ENCODE assay signal across 13 cellular contexts in genomic region chr19:48877900-48878218, GRCh38. TPM values are rescaled to one million over a fixed set of nuclear protein-coding genes. Genes with fewer than 3 reads are reported as not detected.
A peak's percentile ranks its signal among the peaks of the same experiment; 100 is the strongest.
DNase-seq lines count a peak whose midpoint lies in the region; ATAC-seq and TF ChIP-seq lines count a peak whose summit lies in the region.
"Had no signal": no experiment of that assay in that cellular context is flagged by ENCODE, and none has a peak within 500 bp of the region (broad histone marks: within the 10 kb centered on the region; RNA-seq: fewer than 3 reads in every experiment).

No MANE protein-coding gene starts in this region.

- in situ Hi-C loops in transverse colon (cut with MboI; ENCODE audit: low pct_ligation_motif_present in 1 of 4, low pct_unique_long_range_greater_than_20kb in 1 of 4, low sequenced_read_pairs in 3 of 4) = loop anchor here in 1 of 4 donors (10.0 kb wide), 1 partner anchor 77 kb away; the partner anchor contains the start of gene BAX

- H3K27me3 ChIP-seq in right cardiac atrium (ENCODE audit: control insufficient read depth, insufficient read depth) (no peaks in the 10 kb centered on the region), transverse colon (no peaks in the 10 kb centered on the region)

- no peak for ATAC-seq in activated naive CD4-positive, alpha-beta T cell treated with anti-CD3 and anti-CD28 coated beads, Interleukin-2, amount 50 U/mL, for 72 hours
- ATAC-seq in right cardiac atrium (no peak), HG03175 (IDR thresholded peaks at IDR 0.05; ENCODE audit: unreplicated experiment) (no peak)
- ATAC-seq: left lobe of liver had no signal

- H3K36me3 ChIP-seq in transverse colon = peaks cover 0 to 28% (median 3%) of the 10 kb centered on the region in 4 donors

- intact Hi-C loops in right cardiac atrium (cut with DNase I) = loop anchor here in 1 of 4 donors (10.0 kb wide), 1 partner anchor 87 kb away; the partner anchor contains the start of gene FTL
- intact Hi-C loops in transverse colon (cut with DNase I; ENCODE audit: low total_unique reads) = loop anchor here (10.0 kb wide), 1 partner anchor 87 kb away; the partner anchor contains the start of gene FTL

- no peaks in the 10 kb centered on the region for H3K27me3 Mint-ChIP-seq in activated CD4-positive, alpha-beta memory T cell treated with anti-CD3 and anti-CD28 coated beads, Interleukin-2, amount 10 ng/mL, durations not matched to agents 7 days and 5 days

- no peaks in the 10 kb centered on the region for H3K9me3 ChIP-seq in right cardiac atrium (ENCODE audit: control insufficient read depth, low read length)
- H3K9me3 ChIP-seq in transverse colon = no peaks in the 10 kb centered on the region

- POLR2A ChIA-PET in activated CD4-positive, alpha-beta memory T cell treated with anti-CD3 and anti-CD28 coated beads, Interleukin-2, amount 10 ng/mL, durations not matched to agents 7 days and 5 days (lab: Charles Lee) = interaction anchor here (1.9 to 7.6 kb wide), 3 partner anchors 17 to 55 kb away, joined by 4 to 125 read pairs (median 43); partner anchors contain the start of genes NUCB1 and TULP2

- peaks cover 34 to 54% of the 10 kb centered on the region in 2 donors for H3K36me3 Mint-ChIP-seq in activated naive CD4-positive, alpha-beta T cell treated with anti-CD3 and anti-CD28 coated beads, Interleukin-2, amount 50 U/mL, for 72 hours
- peaks cover 71% of the 10 kb centered on the region for H3K36me3 Mint-ChIP-seq in activated CD4-positive, alpha-beta memory T cell treated with anti-CD3 and anti-CD28 coated beads, Interleukin-2, amount 10 ng/mL, durations not matched to agents 7 days and 5 days (ENCODE audit: low read depth)

- no peaks in the 10 kb centered on the region for H3K9me3 Mint-ChIP-seq in activated naive CD4-positive, alpha-beta T cell treated with anti-CD3 and anti-CD28 coated beads, Interleukin-2, amount 50 U/mL, for 72 hours
- peaks cover 2% of the 10 kb centered on the region for H3K9me3 Mint-ChIP-seq in activated CD4-positive, alpha-beta memory T cell treated with anti-CD3 and anti-CD28 coated beads, Interleukin-2, amount 10 ng/mL, durations not matched to agents 7 days and 5 days

- TF ChIP-seq POLR2A in transverse colon (IDR thresholded peaks at IDR 0.05) = no peak

- H3K4me3 ChIP-seq in right cardiac atrium (ENCODE audit: low read length) = no peak overlapping the region
- no peak overlapping the region for H3K4me3 ChIP-seq in transverse colon

- WGBS in right cardiac atrium = 78% methylated on average over 7 of the region's 7 CpGs
- 90% methylated on average over 7 of the region's 7 CpGs; no CpG with 5 or more reads in 1 of the 2 donors for WGBS in transverse colon (ENCODE audit: low coverage in 1 of 2), 2 donors

- no peak for DNase-seq in activated naive CD4-positive, alpha-beta T cell treated with anti-CD3 and anti-CD28 coated beads, Interleukin-2, amount 50 U/mL, for 72 hours (ENCODE audit: low spot score in 2 of 2)
- DNase-seq in activated naive CD4-positive, alpha-beta T cell treated with anti-CD3 and anti-CD28 coated beads, Interleukin-2, amount 50 U/mL, for 16 hours = no peak
- no peak for DNase-seq in activated CD4-positive, alpha-beta memory T cell treated with anti-CD3 and anti-CD28 coated beads, Interleukin-2, amount 10 ng/mL, durations not matched to agents 7 days and 5 days
- no peak for DNase-seq in right cardiac atrium
- DNase-seq in transverse colon = no peak
- no peak for DNase-seq in glomerular visceral epithelial cell (ENCODE audit: extremely low spot score)
- DNase-seq in NCI-H748 (lab: John Stamatoyannopoulos, UW; ENCODE audit: unreplicated experiment) = no peak
- DNase-seq: activated CD8-positive, alpha-beta memory T cell treated with anti-CD3 and anti-CD28 coated beads, Interleukin-2, amount 50 U/mL, for 4 hours; C1 segment of cervical spinal cord; NCI-H1092; NCI-H748 treated with DMSO at 0.1 percent for 48 hours had no signal

- peaks cover 6% of the 10 kb centered on the region for H3K4me1 ChIP-seq in right cardiac atrium (ENCODE audit: control insufficient read depth, insufficient read depth, low read length)
- H3K4me1 ChIP-seq in transverse colon = peaks cover 23 to 48% (median 35%) of the 10 kb centered on the region in 4 donors

- H3K4me1 Mint-ChIP-seq in activated CD4-positive, alpha-beta memory T cell treated with anti-CD3 and anti-CD28 coated beads, Interleukin-2, amount 10 ng/mL, durations not matched to agents 7 days and 5 days = peaks cover 52% of the 10 kb centered on the region

- CTCF ChIA-PET in activated CD4-positive, alpha-beta memory T cell treated with anti-CD3 and anti-CD28 coated beads, Interleukin-2, amount 10 ng/mL, durations not matched to agents 7 days and 5 days (lab: Charles Lee) = interaction anchor here (1.5 to 1.8 kb wide), 3 partner anchors 22 to 93 kb away, joined by 3 to 5 read pairs (median 4); partner anchors contain the start of gene NUCB1

- H3K27ac ChIP-seq in right cardiac atrium (ENCODE audit: low read length) (peak overlapping the region; percentile 33), transverse colon (peak overlapping the region in 3 of 4 donors; percentile 21 to 100 (median 100))

- no peak for TF ChIP-seq CTCF in transverse colon (IDR thresholded peaks at IDR 0.05)

- TF ChIP-seq EP300 in transverse colon (IDR thresholded peaks at IDR 0.05; ENCODE audit: low read depth) = no peak

- H3K27ac Mint-ChIP-seq in activated naive CD4-positive, alpha-beta T cell treated with anti-CD3 and anti-CD28 coated beads, Interleukin-2, amount 50 U/mL, for 72 hours = peak overlapping the region; percentile 79 to 88
- H3K27ac Mint-ChIP-seq in activated CD4-positive, alpha-beta memory T cell treated with anti-CD3 and anti-CD28 coated beads, Interleukin-2, amount 10 ng/mL, durations not matched to agents 7 days and 5 days = peak overlapping the region; percentile 63

- H3K4me3 Mint-ChIP-seq in activated CD4-positive, alpha-beta memory T cell treated with anti-CD3 and anti-CD28 coated beads, Interleukin-2, amount 10 ng/mL, durations not matched to agents 7 days and 5 days = no peak overlapping the region

RNA-seq across cellular contexts. Expression of gene PPP1R15A, which starts 5.6 kb away (rescaled TPM):
- 100 to 1,000 TPM in 1 of 2 donors, 10 to 100 TPM in 1; 93.1 to 133 TPM for total RNA-seq in activated naive CD4-positive, alpha-beta T cell treated with anti-CD3 and anti-CD28 coated beads, Interleukin-2, amount 50 U/mL, for 72 hours
- total RNA-seq in activated CD4-positive, alpha-beta memory T cell treated with anti-CD3 and anti-CD28 coated beads, Interleukin-2, amount 10 ng/mL, durations not matched to agents 7 days and 5 days = 10 to 100 TPM; 77.2 to 81.4 TPM
- 10 to 100 TPM; 60.8 to 80.2 (median 70.9) TPM for total RNA-seq in right cardiac atrium
- polyA plus RNA-seq in right cardiac atrium = 156 TPM
- 100 to 1,000 TPM in 1 of 4 donors, 10 to 100 TPM in 3; 49.4 to 109 (median 69.5) TPM for total RNA-seq in transverse colon

RNA-seq across cellular contexts. Expression of gene PLEKHA4, which starts 9.4 kb away (rescaled TPM):
- 10 to 100 TPM in 1 of 2 donors, 1 to 10 TPM in 1; 9.1 to 20.3 TPM for total RNA-seq in activated naive CD4-positive, alpha-beta T cell treated with anti-CD3 and anti-CD28 coated beads, Interleukin-2, amount 50 U/mL, for 72 hours
- total RNA-seq in activated CD4-positive, alpha-beta memory T cell treated with anti-CD3 and anti-CD28 coated beads, Interleukin-2, amount 10 ng/mL, durations not matched to agents 7 days and 5 days = 1 to 10 TPM; 4.5 to 5.5 TPM
- 10 to 100 TPM; 37.4 to 50.2 (median 44.0) TPM for total RNA-seq in right cardiac atrium
- 32.0 TPM for polyA plus RNA-seq in right cardiac atrium
- 10 to 100 TPM in 2 of 4 donors, 1 to 10 TPM in 2; 2.6 to 34.4 (median 10.3) TPM for total RNA-seq in transverse colon

RNA-seq across cellular contexts. Expression of gene TULP2, which starts 20.7 kb away (rescaled TPM):
- 1 to 10 TPM in 1 of 2 donors, under 1 TPM in 1; 0.52 to 1.1 TPM for total RNA-seq in activated naive CD4-positive, alpha-beta T cell treated with anti-CD3 and anti-CD28 coated beads, Interleukin-2, amount 50 U/mL, for 72 hours
- under 1 TPM in 1 of 2 experiments, not detected in 1; 0.13 TPM for total RNA-seq in activated CD4-positive, alpha-beta memory T cell treated with anti-CD3 and anti-CD28 coated beads, Interleukin-2, amount 10 ng/mL, durations not matched to agents 7 days and 5 days
- total RNA-seq in right cardiac atrium (1 to 10 TPM in 1 of 4 donors, under 1 TPM in 2, not detected in 1; 0.40 to 1.4 (median 0.46) TPM), transverse colon (not detected)
- 0.07 TPM for polyA plus RNA-seq in right cardiac atrium
- total RNA-seq: left lobe of liver had no signal

RNA-seq across cellular contexts. Expression of gene NUCB1, which starts 22.3 kb away (rescaled TPM):
- 100 to 1,000 TPM; 191 to 254 TPM for total RNA-seq in activated naive CD4-positive, alpha-beta T cell treated with anti-CD3 and anti-CD28 coated beads, Interleukin-2, amount 50 U/mL, for 72 hours
- 100 to 1,000 TPM; 287 to 300 TPM for total RNA-seq in activated CD4-positive, alpha-beta memory T cell treated with anti-CD3 and anti-CD28 coated beads, Interleukin-2, amount 10 ng/mL, durations not matched to agents 7 days and 5 days
- total RNA-seq in right cardiac atrium = 100 to 1,000 TPM; 275 to 327 (median 307) TPM
- 213 TPM for polyA plus RNA-seq in right cardiac atrium
- total RNA-seq in transverse colon = 100 to 1,000 TPM; 135 to 196 (median 174) TPM

RNA-seq across cellular contexts. Expression of gene HSD17B14, which starts 41.6 kb away (rescaled TPM):
- total RNA-seq in activated naive CD4-positive, alpha-beta T cell treated with anti-CD3 and anti-CD28 coated beads, Interleukin-2, amount 50 U/mL, for 72 hours = 1 to 10 TPM; 1.3 to 1.7 TPM
- under 1 TPM; 0.50 to 0.63 TPM for total RNA-seq in activated CD4-positive, alpha-beta memory T cell treated with anti-CD3 and anti-CD28 coated beads, Interleukin-2, amount 10 ng/mL, durations not matched to agents 7 days and 5 days
- total RNA-seq in right cardiac atrium = 1 to 10 TPM; 4.0 to 7.6 (median 5.5) TPM
- 4.0 TPM for polyA plus RNA-seq in right cardiac atrium
- total RNA-seq in transverse colon = 10 to 100 TPM in 1 of 4 donors, 1 to 10 TPM in 3; 3.5 to 15.1 (median 5.4) TPM
